Comparison of ENCODE assay signal across 11 cellular contexts in genomic region chr3:186967686-186968085, GRCh38. TPM values are rescaled to one million over a fixed set of nuclear protein-coding genes. Genes with fewer than 3 reads are reported as not detected.
DNase-seq lines count a peak whose midpoint lies in the region; ATAC-seq and TF ChIP-seq lines count a peak whose summit lies in the region.
"Had no signal": no experiment of that assay in that cellular context is flagged by ENCODE, and none has a peak within 500 bp of the region (broad histone marks: within the 10 kb centered on the region; RNA-seq: fewer than 3 reads in every experiment).

No MANE protein-coding gene starts in this region.

- peaks cover 60% of the 10 kb centered on the region for H3K4me1 Mint-ChIP-seq in activated T-cell treated with anti-CD3 and anti-CD28 coated beads, Interleukin-2, amount 50 U/mL, for 4 hours (ENCODE audit: low read depth)

- H3K9me3 ChIP-seq in gastroesophageal sphincter, result no peaks in the 10 kb centered on the region
- H3K9me3 ChIP-seq: sigmoid colon had no signal

- no peaks in the 10 kb centered on the region for H3K27me3 Mint-ChIP-seq in activated T-cell treated with anti-CD3 and anti-CD28 coated beads, Interleukin-2, amount 50 U/mL, for 4 hours (ENCODE audit: low read depth)

- peaks cover 0 to 18% (median 3%) of the 10 kb centered on the region in 3 donors for H3K4me1 ChIP-seq in gastroesophageal sphincter
- H3K4me1 ChIP-seq: sigmoid colon had no signal

- no peak for ATAC-seq in gastroesophageal sphincter
- no peak for ATAC-seq in HG03442 (IDR thresholded peaks at IDR 0.05; ENCODE audit: unreplicated experiment)
- ATAC-seq in activated T-cell treated with anti-CD3 and anti-CD28 coated beads, Interleukin-2, amount 50 U/mL, for 4 hours, result no peak

- no peak for TF ChIP-seq CTCF in gastroesophageal sphincter (IDR thresholded peaks at IDR 0.05)

- H3K36me3 Mint-ChIP-seq in activated T-cell treated with anti-CD3 and anti-CD28 coated beads, Interleukin-2, amount 50 U/mL, for 4 hours (ENCODE audit: insufficient read depth), result peaks cover 44% of the 10 kb centered on the region

- H3K4me3 Mint-ChIP-seq in activated T-cell treated with anti-CD3 and anti-CD28 coated beads, Interleukin-2, amount 50 U/mL, for 4 hours, result no peak overlapping the region

- no peaks in the 10 kb centered on the region for H3K36me3 ChIP-seq in gastroesophageal sphincter
- H3K36me3 ChIP-seq: sigmoid colon had no signal

- no peak for TF ChIP-seq POLR2A in gastroesophageal sphincter (IDR thresholded peaks at IDR 0.05)

- H3K4me3 ChIP-seq in gastroesophageal sphincter, result no peak overlapping the region
- H3K4me3 ChIP-seq: sigmoid colon had no signal

- DNase-seq in HT1080 (ENCODE audit: low read depth), result peak; percentile 62
- DNase-seq in UCSD-AML1 (lab: John Stamatoyannopoulos, UW; ENCODE audit: unreplicated experiment), result peak; percentile 70
- peak; percentile 57 for DNase-seq in smooth muscle cell of the brain vasculature (ENCODE audit: low read depth, low spot score)
- no peak for DNase-seq in NCI-H748 (lab: John Stamatoyannopoulos, UW; ENCODE audit: unreplicated experiment)
- no peak for DNase-seq in activated T-cell treated with anti-CD3 and anti-CD28 coated beads, Interleukin-2, amount 50 U/mL, for 4 hours
- DNase-seq: activated T-cell treated with anti-CD3 and anti-CD28 coated beads, Interleukin-2, amount 50 U/mL, for 1 hour; NCI-H1092 treated with DMSO at 0.1 percent for 48 hours; RPMI8226; sigmoid colon had no signal

- no peaks in the 10 kb centered on the region for H3K27me3 ChIP-seq in gastroesophageal sphincter
- H3K27me3 ChIP-seq: sigmoid colon had no signal

- 60 to 61% methylated on average over 2 to 6 of the region's 7 CpGs for WGBS in gastroesophageal sphincter (ENCODE audit: low coverage in 1 of 2), 2 donors

- no peaks in the 10 kb centered on the region for H3K9me3 Mint-ChIP-seq in activated T-cell treated with anti-CD3 and anti-CD28 coated beads, Interleukin-2, amount 50 U/mL, for 4 hours

- peak overlapping the region in 3 of 4 donors; percentile 33 to 51 (median 49) for H3K27ac ChIP-seq in gastroesophageal sphincter

- no peak for TF ChIP-seq EP300 in gastroesophageal sphincter (IDR thresholded peaks at IDR 0.05)

RNA-seq across cellular contexts. Expression of gene ST6GAL1, which starts 37.4 kb away (rescaled TPM):
- total RNA-seq in HT1080 (2014; rRNA removed; shearing (Covaris generic)), result 6.1 and 6.8 TPM in 2 replicates
- 7.7 and 7.9 TPM in 2 replicates for polyA plus RNA-seq in HT1080 (2015; cell fraction: cytosol; rRNA removed)
- polyA plus RNA-seq in HT1080 (2015; cell fraction: nucleus; rRNA removed), result 9.6 and 10.4 TPM in 2 replicates
- total RNA-seq in gastroesophageal sphincter, result 10 to 100 TPM; 18.0 to 32.2 (median 20.9) TPM
- total RNA-seq in activated T-cell treated with anti-CD3 and anti-CD28 coated beads, Interleukin-2, amount 50 U/mL, for 4 hours, result 100 to 1,000 TPM; 105 to 116 (median 112) TPM

Comparison
In these comparisons a context has a peak if more than half of its experiments do, and no peak if none do; other contexts are left out.
1. DNase-seq: peak in HT1080 (single experiment), UCSD-AML1 (single experiment) and smooth muscle cell of the brain vasculature (single experiment); none in NCI-H748 (single experiment) and activated T-cell treated with anti-CD3 and anti-CD28 coated beads, Interleukin-2, amount 50 U/mL, for 4 hours (single experiment).